ENCODE assay signal across 11 cellular contexts in genomic region chr4:3455596-3455995, GRCh38. TPM values are rescaled to one million over a fixed set of nuclear protein-coding genes. Genes with fewer than 3 reads are reported as not detected.
"Had no signal": no experiment of that assay in that cellular context is flagged by ENCODE, and none has a peak within 500 bp of the region (broad histone marks: within the 10 kb centered on the region; RNA-seq: fewer than 3 reads in every experiment).

No MANE protein-coding gene starts in this region.

RNA-seq across cellular contexts. Expression of gene DOK7, which starts 7.5 kb away (rescaled TPM):
- total RNA-seq: activated naive CD4-positive, alpha-beta T cell treated with anti-CD3 and anti-CD28 coated beads for 36 hours; activated naive CD4-positive, alpha-beta T cell treated with anti-CD3 and anti-CD28 coated beads, Interleukin-2, amount 50 U/mL, for 72 hours; activated naive CD8-positive, alpha-beta T cell treated with anti-CD3 and anti-CD28 coated beads for 36 hours; activated naive CD8-positive, alpha-beta T cell treated with anti-CD3 and anti-CD28 coated beads, Interleukin-2, amount 10 ng/mL, durations not matched to agents 7 days and 5 days; activated T-cell treated with anti-CD3 and anti-CD28 coated beads, Interleukin-2, amount 50 U/mL, for 4 hours; activated T-cell treated with anti-CD3 and anti-CD28 coated beads, Interleukin-2, amount 50 U/mL, for 72 hours; activated T-helper 1 cell treated with anti-CD3 and anti-CD28 coated beads, Interleukin-12 subunit alpha, Interleukin-12 subunit beta, Interleukin-2, Interleukin-4 antibody, amounts not matched to agents 30 ng/mL and 10 ng/mL and 1 ng/mL, durations not matched to agents 14 hours and 24 hours and 36 hours; activated T-helper 17 cell treated with anti-CD3 and anti-CD28 coated beads, Interleukin-2, amount 50 U/mL, for 72 hours; activated T-helper 2 cell treated with anti-CD3 and anti-CD28 coated beads, Interferon-gamma antibody, Interleukin-2, Interleukin-4, amounts not matched to agents 10 μg/mL and 5 μg/mL and 100 μg/mL, durations not matched to agents 14 hours and 24 hours and 36 hours; astrocyte had no signal

RNA-seq across cellular contexts. Expression of gene HGFAC, which starts 13.8 kb away (rescaled TPM):
- total RNA-seq: activated naive CD4-positive, alpha-beta T cell treated with anti-CD3 and anti-CD28 coated beads for 36 hours; activated naive CD4-positive, alpha-beta T cell treated with anti-CD3 and anti-CD28 coated beads, Interleukin-2, amount 50 U/mL, for 72 hours; activated naive CD8-positive, alpha-beta T cell treated with anti-CD3 and anti-CD28 coated beads for 36 hours; activated naive CD8-positive, alpha-beta T cell treated with anti-CD3 and anti-CD28 coated beads, Interleukin-2, amount 10 ng/mL, durations not matched to agents 7 days and 5 days; activated T-helper 1 cell treated with anti-CD3 and anti-CD28 coated beads, Interleukin-12 subunit alpha, Interleukin-12 subunit beta, Interleukin-2, Interleukin-4 antibody, amounts not matched to agents 30 ng/mL and 10 ng/mL and 1 ng/mL, durations not matched to agents 14 hours and 24 hours and 36 hours; activated T-helper 17 cell treated with anti-CD3 and anti-CD28 coated beads, Interleukin-2, amount 50 U/mL, for 72 hours; activated T-helper 2 cell treated with anti-CD3 and anti-CD28 coated beads, Interferon-gamma antibody, Interleukin-2, Interleukin-4, amounts not matched to agents 10 μg/mL and 5 μg/mL and 100 μg/mL, durations not matched to agents 14 hours and 24 hours and 36 hours; bronchial epithelial cell had no signal
